In genomic region chr13:30840515-30840914, GRCh38 we compare ENCODE assay signal across 9 cellular contexts.
"Had no signal": no experiment of that assay in that cellular context is flagged by ENCODE, and none has a peak within 500 bp of the region (broad histone marks: within the 10 kb centered on the region; RNA-seq: fewer than 3 reads in every experiment).

No MANE protein-coding gene starts in this region.

- H3K4me3 ChIP-seq: GM23248, HAP-1, K562 had no signal

- H3K4me1 ChIP-seq: HAP-1 had no signal

- H3K27ac Mint-ChIP-seq: HFFc6 had no signal

- ATAC-seq: HCT116, K562 had no signal

- H3K9me3 Mint-ChIP-seq: HFFc6 had no signal

- H2AFZ ChIP-seq: GM23248 had no signal

- DNase-seq: GOT3, H7, HFFc6, KG1 had no signal

- H3K4me3 Mint-ChIP-seq: HFFc6 had no signal

- H3K27ac ChIP-seq: GM23248, HL-60 had no signal

- H3K9me3 ChIP-seq: HAP-1 had no signal

- H3K36me3 ChIP-seq: HAP-1 had no signal

- H3K9ac ChIP-seq: GM23248 had no signal

- FAIRE-seq: K562 had no signal
